In genomic region chr2:44295636-44296359, GRCh38 we compare ENCODE assay signal across 2 cellular contexts.
A peak's percentile ranks its signal among the peaks of the same experiment; 100 is the strongest.
TF ChIP-seq lines count a peak whose summit lies in the region.

No MANE protein-coding gene starts in this region.

TF ChIP-seq in WTC11, 78 proteins besides CTCF, POLR2A, EP300 and RAD21 (continues in another document):
- no peak for TF ChIP-seq ZNF512 (CRISPR knock-in tag; IDR thresholded peaks at IDR 0.05; ENCODE audit: borderline replicate concordance)
- TF ChIP-seq ZBTB21 (CRISPR knock-in tag; IDR thresholded peaks at IDR 0.05; ENCODE audit: borderline replicate concordance), result no peak
- no peak for TF ChIP-seq IRF1 (CRISPR knock-in tag; IDR thresholded peaks at IDR 0.05)
- TF ChIP-seq FOXK1 (CRISPR knock-in tag; IDR thresholded peaks at IDR 0.05), result no peak
- no peak for TF ChIP-seq ZNF671 (CRISPR knock-in tag; IDR thresholded peaks at IDR 0.05)
- no peak for TF ChIP-seq GRHL2 (CRISPR knock-in tag; IDR thresholded peaks at IDR 0.05; ENCODE audit: insufficient replicate concordance, severe bottlenecking)
- no peak for TF ChIP-seq JUN (CRISPR knock-in tag; IDR thresholded peaks at IDR 0.05)
- TF ChIP-seq AR (CRISPR knock-in tag; IDR thresholded peaks at IDR 0.05), result no peak
- TF ChIP-seq EMX1 (CRISPR knock-in tag; IDR thresholded peaks at IDR 0.05), result no peak
- no peak for TF ChIP-seq PRRX2 (CRISPR knock-in tag; IDR thresholded peaks at IDR 0.05)
- TF ChIP-seq FOXP1 (CRISPR knock-in tag; IDR thresholded peaks at IDR 0.05; ENCODE audit: borderline replicate concordance), result no peak
- no peak for TF ChIP-seq ZNF232 (CRISPR knock-in tag; IDR thresholded peaks at IDR 0.05)
- no peak for TF ChIP-seq PREB (CRISPR knock-in tag; IDR thresholded peaks at IDR 0.05; ENCODE audit: borderline replicate concordance)
- no peak for TF ChIP-seq GABPB1 (CRISPR knock-in tag; IDR thresholded peaks at IDR 0.05)
- no peak for TF ChIP-seq TEAD1 (CRISPR knock-in tag; IDR thresholded peaks at IDR 0.05)
- no peak for TF ChIP-seq SMAD4 (CRISPR knock-in tag; IDR thresholded peaks at IDR 0.05)
- no peak for TF ChIP-seq NR2C2 (CRISPR knock-in tag; IDR thresholded peaks at IDR 0.05)
- no peak for TF ChIP-seq HMGXB4 (CRISPR knock-in tag; IDR thresholded peaks at IDR 0.05)
- TF ChIP-seq KAT7 (CRISPR knock-in tag; IDR thresholded peaks at IDR 0.05; ENCODE audit: borderline replicate concordance), result no peak

TF ChIP-seq in HepG2, 621 proteins besides CTCF, POLR2A, EP300 and RAD21:
- no peak for TF ChIP-seq ZNF142 (CRISPR knock-in tag; IDR thresholded peaks at IDR 0.05)
- no peak for TF ChIP-seq LCORL (IDR thresholded peaks at IDR 0.05)
- TF ChIP-seq LCORL (CRISPR knock-in tag; IDR thresholded peaks at IDR 0.05), result peak; percentile 66
- no peak for TF ChIP-seq SRSF1 (optimal IDR thresholded peaks at IDR 0.05; ENCODE audit: low read depth, low read length)
- no peak for TF ChIP-seq CREB1 (IDR thresholded peaks at IDR 0.05)
- TF ChIP-seq CREB1 (CRISPR knock-in tag; IDR thresholded peaks at IDR 0.05), result no peak
- no peak for TF ChIP-seq SRSF9 (IDR thresholded peaks at IDR 0.05; ENCODE audit: borderline replicate concordance, insufficient read depth, low read depth, low read length, poor library complexity, severe bottlenecking)
- 0 out of 2 replicates have a peak, but pooled peaks have one; percentile 3 for TF ChIP-seq STAG1 (CRISPR knock-in tag; IDR thresholded peaks at IDR 0.05)
- TF ChIP-seq NR2C2 (CRISPR knock-in tag; IDR thresholded peaks at IDR 0.05; ENCODE audit: borderline replicate concordance), result 0 out of 2 replicates have a peak, but pooled peaks have one; percentile 15
- no peak for TF ChIP-seq KLF13 (CRISPR knock-in tag; IDR thresholded peaks at IDR 0.05)
- peak; percentile 28; the same call in 1 of the 2 replicates for TF ChIP-seq SMC3 (IDR thresholded peaks at IDR 0.05; ENCODE audit: low read length)
- no peak for TF ChIP-seq TEAD3 (CRISPR knock-in tag; optimal IDR thresholded peaks at IDR 0.05; ENCODE audit: borderline replicate concordance)
- TF ChIP-seq CEBPB (IDR thresholded peaks at IDR 0.05; ENCODE audit: borderline replicate concordance, low read depth, low read length), result peak; percentile 1; the same call in 1 of the 2 replicates
- 0 out of 2 replicates have a peak, but pooled peaks have one; percentile 10 for TF ChIP-seq ZFY (CRISPR knock-in tag; IDR thresholded peaks at IDR 0.05)
- TF ChIP-seq GZF1 (CRISPR knock-in tag; IDR thresholded peaks at IDR 0.05), result no peak
- peak; percentile 56; the same call in 1 of the 2 replicates for TF ChIP-seq GFI1 (CRISPR knock-in tag; IDR thresholded peaks at IDR 0.05; ENCODE audit: borderline replicate concordance)
- no peak for TF ChIP-seq NFATC3 (CRISPR knock-in tag; IDR thresholded peaks at IDR 0.05)
- no peak for TF ChIP-seq IRF1 (CRISPR knock-in tag; IDR thresholded peaks at IDR 0.05; ENCODE audit: low read depth)
- TF ChIP-seq ZFP91 (CRISPR knock-in tag; IDR thresholded peaks at IDR 0.05; ENCODE audit: borderline replicate concordance), result no peak
- no peak for TF ChIP-seq IKZF1 (IDR thresholded peaks at IDR 0.05)
- TF ChIP-seq ZGPAT (CRISPR knock-in tag; IDR thresholded peaks at IDR 0.05), result no peak
